Comparison of ENCODE assay signal across 21 cellular contexts in genomic region chr5:103290846-103291245, GRCh38.
"Had no signal": no experiment of that assay in that cellular context is flagged by ENCODE, and none has a peak within 500 bp of the region (broad histone marks: within the 10 kb centered on the region; RNA-seq: fewer than 3 reads in every experiment).

No MANE protein-coding gene starts in this region.

- H3K4me1 Mint-ChIP-seq: mesothelial cell of epicardium; stimulated activated memory B cell treated with anti-CD40 and anti-IgM and Interleukin-4, amounts not matched to agents 10 μg/mL and 1 μg/mL and 100 μg/mL, for 72 hours had no signal

- H3K36me3 ChIP-seq: cardiac muscle cell, gastrocnemius medialis, left lung, pancreas, right lobe of liver, stomach, upper lobe of left lung had no signal

- ATAC-seq: gastrocnemius medialis; left lung; natural killer cell treated with Interleukin-12 subunit alpha and Interleukin-12 subunit beta and Interleukin-15 and Interleukin-18, amount 100 ng/mL, for 72 hours; pancreas; right lobe of liver; SK-N-SH treated with all-trans-retinoic acid at 6 μM for 48 hours; stimulated activated memory B cell treated with anti-CD40 and anti-IgM and Interleukin-4, amounts not matched to agents 10 μg/mL and 1 μg/mL and 100 μg/mL, for 72 hours had no signal

- FAIRE-seq: pancreas had no signal

- H3K36me3 Mint-ChIP-seq: activated CD4-positive, alpha-beta memory T cell treated with anti-CD3 and anti-CD28 coated beads for 36 hours; mesothelial cell of epicardium; natural killer cell treated with Interleukin-12 subunit alpha and Interleukin-12 subunit beta and Interleukin-15 and Interleukin-18, amount 100 ng/mL, for 72 hours; stimulated activated memory B cell treated with anti-CD40 and anti-IgM and Interleukin-4, amounts not matched to agents 10 μg/mL and 1 μg/mL and 100 μg/mL, for 72 hours had no signal

- H3K27ac ChIP-seq: cardiac muscle cell, gastrocnemius medialis, left lung, pancreas, right lobe of liver, stomach, upper lobe of left lung had no signal

- H3K9me3 ChIP-seq: gastrocnemius medialis, left lung, pancreas, right lobe of liver, stomach, upper lobe of left lung had no signal

- H3K27me3 Mint-ChIP-seq: activated CD4-positive, alpha-beta memory T cell treated with anti-CD3 and anti-CD28 coated beads for 36 hours; natural killer cell treated with Interleukin-12 subunit alpha and Interleukin-12 subunit beta and Interleukin-15 and Interleukin-18, amount 100 ng/mL, for 72 hours; stimulated activated memory B cell treated with anti-CD40 and anti-IgM and Interleukin-4, amounts not matched to agents 10 μg/mL and 1 μg/mL and 100 μg/mL, for 72 hours had no signal

- H3K9me3 Mint-ChIP-seq: activated CD4-positive, alpha-beta memory T cell treated with anti-CD3 and anti-CD28 coated beads for 36 hours; mesothelial cell of epicardium; natural killer cell treated with Interleukin-12 subunit alpha and Interleukin-12 subunit beta and Interleukin-15 and Interleukin-18, amount 100 ng/mL, for 72 hours; stimulated activated memory B cell treated with anti-CD40 and anti-IgM and Interleukin-4, amounts not matched to agents 10 μg/mL and 1 μg/mL and 100 μg/mL, for 72 hours had no signal

- H3K27ac Mint-ChIP-seq: activated CD4-positive, alpha-beta memory T cell treated with anti-CD3 and anti-CD28 coated beads for 36 hours; mesothelial cell of epicardium; natural killer cell treated with Interleukin-12 subunit alpha and Interleukin-12 subunit beta and Interleukin-15 and Interleukin-18, amount 100 ng/mL, for 72 hours; stimulated activated memory B cell treated with anti-CD40 and anti-IgM and Interleukin-4, amounts not matched to agents 10 μg/mL and 1 μg/mL and 100 μg/mL, for 72 hours had no signal

- DNase-seq: activated CD4-positive, alpha-beta memory T cell treated with anti-CD3 and anti-CD28 coated beads for 36 hours; activated CD4-positive, alpha-beta T cell treated with anti-CD3 and anti-CD28 coated beads for 48 hours; activated naive CD4-positive, alpha-beta T cell treated with Interleukin-2 at 50 U/mL for 16 hours; activated T-cell treated with anti-CD3 and anti-CD28 coated beads, Interleukin-2, amount 50 U/mL, for 48 hours; dermis blood vessel endothelial cell; effector memory CD4-positive, alpha-beta T cell; gastrocnemius medialis; islet precursor cell; left lung; pancreas; right lobe of liver; stimulated activated CD4-positive, alpha-beta T cell treated with anti-CD3 and anti-CD28 coated beads, Interleukin-1b, Interleukin-23, amount 100 ng/mL, for 48 hours; stomach; upper lobe of left lung had no signal

- H3K4me3 Mint-ChIP-seq: activated CD4-positive, alpha-beta memory T cell treated with anti-CD3 and anti-CD28 coated beads for 36 hours; mesothelial cell of epicardium; natural killer cell treated with Interleukin-12 subunit alpha and Interleukin-12 subunit beta and Interleukin-15 and Interleukin-18, amount 100 ng/mL, for 72 hours; stimulated activated memory B cell treated with anti-CD40 and anti-IgM and Interleukin-4, amounts not matched to agents 10 μg/mL and 1 μg/mL and 100 μg/mL, for 72 hours had no signal

- H3K4me3 ChIP-seq: cardiac muscle cell, gastrocnemius medialis, left lung, lung, pancreas, right lobe of liver, skin epidermis, stomach, upper lobe of left lung had no signal

- H3K4me1 ChIP-seq: gastrocnemius medialis, left lung, pancreas, right lobe of liver, stomach, upper lobe of left lung had no signal

- H3K27me3 ChIP-seq: cardiac muscle cell, gastrocnemius medialis, left lung, pancreas, right lobe of liver, stomach, upper lobe of left lung had no signal
